9 cellular contexts compared by ENCODE assay signal in genomic region chrX:48498374-48498809, GRCh38. TPM values are rescaled to one million over a fixed set of nuclear protein-coding genes. Genes with fewer than 3 reads are reported as not detected.
DNase-seq lines count a peak whose midpoint lies in the region; TF ChIP-seq lines count a peak whose summit lies in the region.
"Had no signal": no experiment of that assay in that cellular context is flagged by ENCODE, and none has a peak within 500 bp of the region (broad histone marks: within the 10 kb centered on the region; RNA-seq: fewer than 3 reads in every experiment).

No MANE protein-coding gene starts in this region.

- peak overlapping the region; percentile 54 for H3K27ac ChIP-seq in GM23248

- H3K36me3 ChIP-seq in GM23248 (ENCODE audit: low read depth) = no peaks in the 10 kb centered on the region
- H3K36me3 ChIP-seq in skeletal muscle satellite cell (ENCODE audit: insufficient read depth, low read length) = no peaks in the 10 kb centered on the region

- POLR2A ChIA-PET in HEK293T (lab: Yijun Ruan, JAX) = no interaction called here

- no peak overlapping the region for H2AFZ ChIP-seq in GM23248

- no peaks in the 10 kb centered on the region for H3K9me2 ChIP-seq in GM23248 (ENCODE audit: insufficient read depth)

- H3K4me2 ChIP-seq in GM23248 (ENCODE audit: unreplicated experiment) (no peak overlapping the region), skeletal muscle satellite cell (ENCODE audit: low read length) (peak overlapping the region; percentile 53)

- H3K4me3 ChIP-seq in GM23248 (no peak overlapping the region), epithelial cell of esophagus (ENCODE audit: low read length) (no peak overlapping the region), skeletal muscle satellite cell (ENCODE audit: low read length) (peak overlapping the region; percentile 33)

- DNase-seq in GM23248 = peak; percentile 88
- peak; percentile 95 for DNase-seq in RPMI7951 (ENCODE audit: low read depth)
- peak; percentile 72 for DNase-seq in epithelial cell of esophagus (ENCODE audit: low read depth)
- DNase-seq in NAMALWA (ENCODE audit: low spot score) = no peak
- no peak for DNase-seq in NCI-H774 (lab: John Stamatoyannopoulos, UW)
- no peak for DNase-seq in HEK293T (ENCODE audit: extremely low spot score)
- DNase-seq: cerebellar nuclear complex, NCI-H1417 treated with DMSO at 0.1 percent for 48 hours had no signal

- no peaks in the 10 kb centered on the region for H4K20me1 ChIP-seq in GM23248 (ENCODE audit: insufficient read depth)

- WGBS in GM23248 (ENCODE audit: low coverage in 1 of 2, low lambda C conversion rate in 2 of 2, missing lambda C conversion rate in 2 of 2), 2 experiments = 2 to 3% methylated on average over 6 of the region's 6 CpGs

- H3K9ac ChIP-seq in GM23248 (no peak overlapping the region), skeletal muscle satellite cell (ENCODE audit: low read depth, low read length) (peak overlapping the region; percentile 32)

- CTCF ChIA-PET in HEK293T (lab: Yijun Ruan, JAX) = no interaction called here

- H3K27me3 ChIP-seq in GM23248 (replicated peaks; ENCODE audit: insufficient read depth) (no peaks in the 10 kb centered on the region), skeletal muscle satellite cell (ENCODE audit: control insufficient read depth, insufficient read depth, low read length) (no peaks in the 10 kb centered on the region)

- H3K4me1 ChIP-seq in GM23248 (ENCODE audit: insufficient read depth) (peaks cover 4% of the 10 kb centered on the region; the same call in 1 of the 2 replicates), skeletal muscle satellite cell (ENCODE audit: control insufficient read depth, insufficient read depth, low read length) (peaks cover 28% of the 10 kb centered on the region)

- H3F3A ChIP-seq in GM23248 (ENCODE audit: insufficient read depth) = no peaks in the 10 kb centered on the region

- no peak for TF ChIP-seq CTCF in epithelial cell of esophagus (IDR thresholded peaks at IDR 0.05; ENCODE audit: insufficient read depth, low read depth, low read length, missing control alignments)

- in situ Hi-C loops in GM23248 (cut with MboI) = loop anchor here (25.0 kb wide), 1 partner anchor 411 kb away; no protein-coding TSS in a partner anchor

- H3K9me3 ChIP-seq in GM23248 (ENCODE audit: low read depth) (no peaks in the 10 kb centered on the region), skeletal muscle satellite cell (replicated peaks; ENCODE audit: low read length) (no peaks in the 10 kb centered on the region)

- no peaks in the 10 kb centered on the region for H3K79me2 ChIP-seq in GM23248 (ENCODE audit: insufficient read depth)

TF ChIP-seq in HEK293T, 16 proteins besides CTCF, POLR2A, EP300 and RAD21:
- TF ChIP-seq FOXK2 (IDR thresholded peaks at IDR 0.05) (no peak), PKNOX1 (IDR thresholded peaks at IDR 0.05) (no peak), FOXM1 (IDR thresholded peaks at IDR 0.05; ENCODE audit: borderline replicate concordance) (no peak), NFRKB (IDR thresholded peaks at IDR 0.05) (no peak), ZNF384 (IDR thresholded peaks at IDR 0.05) (no peak), LEF1 (IDR thresholded peaks at IDR 0.05; ENCODE audit: borderline replicate concordance) (no peak), CTBP1 (IDR thresholded peaks at IDR 0.05; ENCODE audit: borderline replicate concordance) (no peak), TARDBP (IDR thresholded peaks at IDR 0.05) (no peak), BHLHE40 (IDR thresholded peaks at IDR 0.05; ENCODE audit: borderline replicate concordance) (no peak), L3MBTL2 (conservative IDR thresholded peaks at IDR 0.05) (no peak), ARNT (IDR thresholded peaks at IDR 0.05) (no peak), FOXA1 (IDR thresholded peaks at IDR 0.05) (no peak), HDGF (IDR thresholded peaks at IDR 0.05; ENCODE audit: borderline replicate concordance) (no peak), SUZ12 (IDR thresholded peaks at IDR 0.05) (no peak), SP1 (IDR thresholded peaks at IDR 0.05) (no peak), ELF4 (IDR thresholded peaks at IDR 0.05) (no peak)

RNA-seq across cellular contexts. Expression of gene PORCN, which starts 10.4 kb away (rescaled TPM):
- 15.4 and 32.2 TPM in 2 replicates for total RNA-seq in GM23248 (2014; rRNA removed; shearing (Covaris generic))
- polyA plus RNA-seq in GM23248 (2016; fragmentation: Nextera tagmentation; extraction: Ambion mirVana) = 20.3 and 22.9 TPM in 2 replicates
- 27.2 and 33.6 TPM in 2 replicates for total RNA-seq in RPMI7951 (2014; rRNA removed; shearing (Covaris generic))
- total RNA-seq in skeletal muscle satellite cell (2012; rRNA removed) = 33.4 and 36.0 TPM in 2 replicates

RNA-seq across cellular contexts. Expression of gene FTSJ1, which starts 22.4 kb away (rescaled TPM):
- total RNA-seq in GM23248 (2014; rRNA removed; shearing (Covaris generic)) = 95.2 and 152 TPM in 2 replicates
- 64.9 and 70.6 TPM in 2 replicates for polyA plus RNA-seq in GM23248 (2016; fragmentation: Nextera tagmentation; extraction: Ambion mirVana)
- total RNA-seq in RPMI7951 (2014; rRNA removed; shearing (Covaris generic)) = 120 and 137 TPM in 2 replicates
- 118 and 124 TPM in 2 replicates for total RNA-seq in skeletal muscle satellite cell (2012; rRNA removed)

RNA-seq across cellular contexts. Expression of gene EBP, which starts 23.2 kb away (rescaled TPM):
- total RNA-seq in GM23248 (2014; rRNA removed; shearing (Covaris generic)) = 17.0 and 21.1 TPM in 2 replicates
- 45.0 and 48.3 TPM in 2 replicates for polyA plus RNA-seq in GM23248 (2016; fragmentation: Nextera tagmentation; extraction: Ambion mirVana)
- total RNA-seq in RPMI7951 (2014; rRNA removed; shearing (Covaris generic)) = 135 and 174 TPM in 2 replicates
- total RNA-seq in skeletal muscle satellite cell (2012; rRNA removed) = 70.2 and 82.6 TPM in 2 replicates

RNA-seq across cellular contexts. Expression of gene SLC38A5, which starts 28.3 kb away (rescaled TPM):
- total RNA-seq in GM23248 (2014; rRNA removed; shearing (Covaris generic)) = 34.5 and 35.3 TPM in 2 replicates
- 31.5 and 32.4 TPM in 2 replicates for polyA plus RNA-seq in GM23248 (2016; fragmentation: Nextera tagmentation; extraction: Ambion mirVana)
- total RNA-seq in RPMI7951 (2014; rRNA removed; shearing (Covaris generic)) = 0.24 and 0.98 TPM in 2 replicates
- total RNA-seq in skeletal muscle satellite cell (2012; rRNA removed) = 96.1 and 181 TPM in 2 replicates

RNA-seq across cellular contexts. Expression of gene TBC1D25, which starts 41.1 kb away (rescaled TPM):
- total RNA-seq in GM23248 (2014; rRNA removed; shearing (Covaris generic)) = 7.9 and 8.2 TPM in 2 replicates
- polyA plus RNA-seq in GM23248 (2016; fragmentation: Nextera tagmentation; extraction: Ambion mirVana) = 8.5 and 8.6 TPM in 2 replicates
- total RNA-seq in RPMI7951 (2014; rRNA removed; shearing (Covaris generic)) = 5.9 and 7.4 TPM in 2 replicates
- 5.8 and 7.6 TPM in 2 replicates for total RNA-seq in skeletal muscle satellite cell (2012; rRNA removed)

Comparison
In these comparisons a context has a peak if more than half of its experiments do, and no peak if none do; other contexts are left out.
1. DNase-seq: peak in GM23248 (single experiment), RPMI7951 (single experiment) and epithelial cell of esophagus (single experiment); none in NAMALWA (single experiment), NCI-H774 (single experiment) and HEK293T (single experiment).